Comparison of ENCODE assay signal across 7 cellular contexts in the genomic region with DNA sequence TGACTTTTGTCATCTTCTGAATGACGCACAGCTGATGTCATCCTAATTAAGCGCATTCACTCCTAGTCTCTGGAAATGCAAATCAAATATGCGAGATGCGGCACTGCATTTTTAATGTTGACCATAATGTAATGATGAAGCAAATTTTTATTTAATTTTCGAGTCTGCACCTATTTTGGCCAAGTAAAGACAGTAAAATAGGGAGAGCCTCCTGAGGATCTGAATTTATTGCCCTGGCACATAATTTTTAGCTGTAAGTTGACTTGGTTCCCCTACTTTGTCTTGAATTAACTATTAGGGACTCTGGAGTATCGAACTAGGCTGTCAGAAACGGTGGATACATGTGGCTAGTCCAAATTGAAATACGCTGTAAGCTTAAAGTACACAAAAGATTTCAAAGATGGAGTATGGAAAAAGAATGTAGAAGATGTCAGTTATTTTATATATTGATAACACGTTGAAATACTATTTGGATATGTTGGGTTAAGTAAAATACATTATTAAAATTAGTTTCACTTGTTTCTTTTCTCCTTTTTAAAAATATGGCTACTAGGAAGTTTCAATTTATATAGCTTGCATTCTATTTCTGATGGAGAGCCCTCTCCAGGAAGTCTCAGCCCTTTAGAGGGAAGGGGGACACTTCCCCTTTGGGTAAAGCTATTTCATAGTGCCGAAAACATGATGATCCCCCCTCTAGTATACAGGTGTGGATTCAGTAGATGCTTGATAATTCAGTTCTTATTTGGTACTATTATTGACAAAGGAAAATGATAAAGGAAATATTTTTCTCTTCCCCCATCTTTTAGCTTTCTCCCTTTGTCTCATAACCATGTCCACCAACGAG. TPM values are rescaled to one million over a fixed set of nuclear protein-coding genes. Genes with fewer than 3 reads are reported as not detected.
DNase-seq lines count a peak whose midpoint lies in the region; ATAC-seq and TF ChIP-seq lines count a peak whose summit lies in the region.

No MANE protein-coding gene starts in this region.

- peaks cover 33% of the 10 kb centered on the region; the same call in 1 of the 2 replicates for H3F3A ChIP-seq in PC-9 (ENCODE audit: insufficient read depth, low read depth)

- peaks cover 48 to 57% (median 54%) of the 10 kb centered on the region in 3 experiments for H3K36me3 Mint-ChIP-seq in H9 (ENCODE audit: insufficient read depth in 1 of 3, low read depth in 3 of 3)

- intact Hi-C loops in PC-9 (cut with micrococcal nuclease; ENCODE audit: unreplicated experiment) = loop anchor here (5.0 kb wide), 1 partner anchor 39 kb away; the partner anchor contains the start of gene C17orf58

- H3K14ac ChIP-seq in H9 (ENCODE audit: insufficient read depth, low read length) = peak overlapping the region; percentile 73; the same call in 1 of the 2 replicates

- H3K27me3 Mint-ChIP-seq in H9 (ENCODE audit: low read depth) = no peaks in the 10 kb centered on the region

- POLR2A ChIA-PET in PC-9 (lab: Charles Lee; ENCODE audit: unreplicated experiment) = interaction anchor here (0.6 kb wide), 2 partner anchors 34 to 42 kb away, joined by 3 to 7 read pairs; no protein-coding TSS in a partner anchor

- H3K9me2 ChIP-seq in PC-9 (ENCODE audit: insufficient read depth) = no peaks in the 10 kb centered on the region; the same call in 1 of the 2 replicates

- no peaks in the 10 kb centered on the region for H3K23me2 ChIP-seq in H9 (ENCODE audit: insufficient read length, low read depth, low read length, poor library complexity, severe bottlenecking)

- peak overlapping the region; percentile 72 to 97 (median 97) for H3K27ac Mint-ChIP-seq in H9

- CTCF ChIA-PET in PC-9 (lab: Charles Lee) = interaction anchor here (0.5 kb wide), 1 partner anchor 92 kb away, joined by 4 read pairs; no protein-coding TSS in a partner anchor

- H3K27ac ChIP-seq in H9 (ENCODE audit: insufficient read length, low read depth, low read length) = no peak overlapping the region
- peak overlapping the region; percentile 52 for H3K27ac ChIP-seq in PC-9
- no peak overlapping the region for H3K27ac ChIP-seq in parathyroid adenoma

- ATAC-seq in esophagus mucosa = peak; percentile 33

- no peak overlapping the region for H2BK12ac ChIP-seq in H9 (ENCODE audit: insufficient read length, low read depth, low read length)

- peak overlapping the region; percentile 97 to 99 for H3K4me3 Mint-ChIP-seq in H9

- H3K56ac ChIP-seq in H9 (ENCODE audit: insufficient read length, low read depth, low read length) = no peak overlapping the region

- DNase-seq in H9 = no peak
- DNase-seq in PC-9 = no peak
- DNase-seq in putamen (ENCODE audit: low spot score) = no peak
- no peak for DNase-seq in NCI-H82 (lab: John Stamatoyannopoulos, UW)
- DNase-seq in GM10266 (ENCODE audit: extremely low spot score) = no peak

- peaks cover 0 to 3% of the 10 kb centered on the region in 2 experiments; a peak in 1 of 5 replicates for H3K9me3 Mint-ChIP-seq in H9

- H3K9ac ChIP-seq in H9 (ENCODE audit: extremely low read depth, insufficient read length, low read length) = peak overlapping the region; percentile 72
- H3K9ac ChIP-seq in parathyroid adenoma = no peak overlapping the region

- peak overlapping the region; percentile 89 for H3K4me2 ChIP-seq in H9 (ENCODE audit: insufficient read depth, insufficient read length, low read length)
- H3K4me2 ChIP-seq in PC-9 = peak overlapping the region; percentile 97
- H3K4me2 ChIP-seq in parathyroid adenoma (ENCODE audit: low read length) = peak overlapping the region; percentile 94

- no peak overlapping the region for H4K91ac ChIP-seq in H9 (ENCODE audit: insufficient read length, low read depth, low read length)

- H3K4me3 ChIP-seq in PC-9 = peak overlapping the region; percentile 78
- H3K4me3 ChIP-seq in parathyroid adenoma (ENCODE audit: low read depth, low read length) = peak overlapping the region; percentile 81

- peaks cover 2% of the 10 kb centered on the region for H4K20me1 ChIP-seq in H9 (ENCODE audit: control insufficient read depth, insufficient read depth, insufficient read length)
- H4K20me1 ChIP-seq in PC-9 (ENCODE audit: insufficient read depth) = peaks cover 18% of the 10 kb centered on the region; the same call in 1 of the 2 replicates

- no peak overlapping the region for H2BK5ac ChIP-seq in H9 (ENCODE audit: insufficient read length, low read length)

- H3K18ac ChIP-seq in H9 (ENCODE audit: insufficient read length, low read depth, low read length) = no peak overlapping the region

- BruUV-seq in PC-9 (replicated peaks; lab: Mats Ljungman, UMichigan) = no TSS peak

- no peaks in the 10 kb centered on the region for H3K79me1 ChIP-seq in H9 (ENCODE audit: insufficient read depth, low read depth, low read length, poor library complexity, severe bottlenecking)

- H3K36me3 ChIP-seq in PC-9 (ENCODE audit: low read depth) = peaks cover 34% of the 10 kb centered on the region
- no peaks in the 10 kb centered on the region for H3K36me3 ChIP-seq in parathyroid adenoma (ENCODE audit: control insufficient read depth, insufficient read depth, low read length)

- H3K9me3 ChIP-seq in H9 (ENCODE audit: control insufficient read depth, low read depth, low read length) (no peaks in the 10 kb centered on the region), PC-9 (ENCODE audit: insufficient read depth, low read depth) (no peaks in the 10 kb centered on the region), parathyroid adenoma (ENCODE audit: control insufficient read depth, low read length) (no peaks in the 10 kb centered on the region)

- no peak overlapping the region for H2BK20ac ChIP-seq in H9 (ENCODE audit: low read depth, low read length, poor library complexity, severe bottlenecking)

- H4K5ac ChIP-seq in H9 (ENCODE audit: insufficient read length, low read depth, low read length) = no peak overlapping the region

- H2AFZ ChIP-seq in H9 (ENCODE audit: low read length) = no peak overlapping the region
- peak overlapping the region; percentile 95 for H2AFZ ChIP-seq in PC-9
- H2AFZ ChIP-seq in parathyroid adenoma = peak overlapping the region; percentile 95

- no peak overlapping the region for H4K8ac ChIP-seq in H9 (replicated peaks; ENCODE audit: insufficient read length, low read depth, low read length)

- H3K79me2 ChIP-seq in H9 (ENCODE audit: insufficient read depth, low read length) = peaks cover 18% of the 10 kb centered on the region
- H3K79me2 ChIP-seq in PC-9 (ENCODE audit: low read depth) = peaks cover 55% of the 10 kb centered on the region
- H3K79me2 ChIP-seq in parathyroid adenoma = no peaks in the 10 kb centered on the region

- H3K27me3 ChIP-seq in H9 (ENCODE audit: insufficient read depth, low read length) (no peaks in the 10 kb centered on the region), PC-9 (ENCODE audit: insufficient read depth, low read depth) (no peaks in the 10 kb centered on the region), parathyroid adenoma (ENCODE audit: control insufficient read depth, insufficient read depth, low read length) (no peaks in the 10 kb centered on the region)

- H2AK5ac ChIP-seq in H9 (ENCODE audit: insufficient read length, low read length) = no peak overlapping the region

- H3T11ph ChIP-seq in H9 (ENCODE audit: low read length) = no peak overlapping the region

- H3K4me1 ChIP-seq in H9 (ENCODE audit: insufficient read depth, low read length) = no peaks in the 10 kb centered on the region
- peaks cover 26% of the 10 kb centered on the region for H3K4me1 ChIP-seq in PC-9 (replicated peaks; ENCODE audit: insufficient read depth)
- H3K4me1 ChIP-seq in parathyroid adenoma = no peaks in the 10 kb centered on the region

- no peak overlapping the region for H2BK120ac ChIP-seq in H9 (ENCODE audit: low read depth, low read length, poor library complexity, severe bottlenecking)

- WGBS in H9 (ENCODE audit: extremely low coverage, insufficient read length, low lambda C conversion rate) = no CpG with 5 or more reads among the region's 11 CpGs

- H3K23ac ChIP-seq in H9 (ENCODE audit: insufficient read length, low read depth, low read length) = no peak overlapping the region

- peaks cover 31 to 42% of the 10 kb centered on the region in 2 experiments for H3K4me1 Mint-ChIP-seq in H9

- H3K4ac ChIP-seq in H9 (ENCODE audit: low read depth, low read length) = no peak overlapping the region

- no peak overlapping the region for H2BK15ac ChIP-seq in H9 (ENCODE audit: low read depth, low read length)

- TF ChIP-seq CTCF in H9 (conservative IDR thresholded peaks at IDR 0.05) (no peak), PC-9 (conservative IDR thresholded peaks at IDR 0.05) (no peak), parathyroid adenoma (IDR thresholded peaks at IDR 0.05) (no peak), GM10266 (IDR thresholded peaks at IDR 0.05; ENCODE audit: control insufficient read depth, insufficient read depth, low read depth, missing control alignments) (no peak)

RNA-seq across cellular contexts. Expression of gene KPNA2, which starts 1.0 kb away (rescaled TPM):
- total RNA-seq in H9 (2021) (432 and 437 TPM in 2 replicates), PC-9 (2021) (175 and 201 TPM in 2 replicates), esophagus mucosa (85.5 TPM)

RNA-seq across cellular contexts. Expression of gene C17orf58, which starts 40.3 kb away (rescaled TPM):
- total RNA-seq in H9 (2021) (11.0 and 12.3 TPM in 2 replicates), PC-9 (2021) (14.5 and 15.5 TPM in 2 replicates), esophagus mucosa (5.9 TPM)
